Comparison of ENCODE assay signal across 1 cellular context in genomic region chr2:172921538-172922236, GRCh38.
TF ChIP-seq lines count a peak whose summit lies in the region.

No MANE protein-coding gene starts in this region.

TF ChIP-seq in SK-N-SH, 30 proteins besides CTCF, POLR2A, EP300 and RAD21:
- TF ChIP-seq CHD2 (IDR thresholded peaks at IDR 0.05; ENCODE audit: low read length, partially characterized antibody) (no peak), FOXM1 (IDR thresholded peaks at IDR 0.05; ENCODE audit: low read depth) (no peak), ZBTB33 (IDR thresholded peaks at IDR 0.05; ENCODE audit: borderline replicate concordance, low read depth) (no peak), FOSL2 (IDR thresholded peaks at IDR 0.05; ENCODE audit: borderline replicate concordance, low read depth) (peak; percentile 22; the same call in 1 of the 2 replicates), RXRA (IDR thresholded peaks at IDR 0.05; ENCODE audit: borderline replicate concordance, low read depth) (no peak)
TF ChIP-seq in SK-N-SH: peak in this region for 1.
